Comparison of ENCODE assay signal across 1 cellular context in the genomic region with DNA sequence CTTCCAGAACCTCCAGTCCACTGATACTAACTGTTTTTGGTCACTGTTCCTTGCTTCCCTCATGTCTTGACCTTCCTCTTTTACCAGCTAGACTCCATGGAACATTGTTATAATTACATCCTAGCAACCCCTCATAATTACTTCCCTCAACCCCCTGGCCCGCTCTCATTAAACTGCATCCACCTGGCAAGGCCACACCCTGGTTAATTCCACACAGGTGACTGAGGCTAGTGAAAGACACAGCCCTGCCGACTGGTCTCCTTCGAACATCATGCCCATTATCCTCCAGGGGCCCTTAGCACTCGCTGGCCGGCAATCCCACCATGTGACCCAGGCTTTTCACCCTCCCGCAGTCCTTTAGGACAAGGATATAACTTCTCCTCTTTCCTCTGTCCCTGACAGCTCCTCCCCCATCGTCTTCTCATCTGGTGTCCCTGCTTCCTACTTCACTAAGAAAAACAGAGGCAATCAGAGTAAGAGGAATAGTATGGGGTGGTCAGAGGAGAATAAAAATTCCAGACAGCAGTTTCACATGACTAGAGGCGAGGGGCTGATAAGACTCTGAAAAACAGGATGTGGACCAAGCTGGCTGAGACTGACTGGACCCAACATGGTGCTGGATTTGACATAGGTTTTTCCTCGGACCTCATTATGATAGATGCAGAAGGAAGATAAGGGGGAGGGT.
TF ChIP-seq lines count a peak whose summit lies in the region.

No MANE protein-coding gene starts in this region.

TF ChIP-seq in endothelial cell of umbilical vein, 7 proteins besides CTCF, POLR2A, EP300 and RAD21:
- TF ChIP-seq GATA2 (IDR thresholded peaks at IDR 0.05; ENCODE audit: insufficient read depth, insufficient read length, low read depth, low read length) (no peak), FOS (IDR thresholded peaks at IDR 0.05; ENCODE audit: borderline replicate concordance, insufficient read depth, low read length) (no peak), JUN (IDR thresholded peaks at IDR 0.05; ENCODE audit: borderline replicate concordance, insufficient read depth, insufficient read length, low read depth) (no peak), EZH2 (IDR thresholded peaks at IDR 0.05; ENCODE audit: borderline replicate concordance, low read depth, low read length, severe bottlenecking) (no peak), POLR2AphosphoS5 (IDR thresholded peaks at IDR 0.05; ENCODE audit: insufficient read depth, low read depth, low read length) (no peak), MYC (IDR thresholded peaks at IDR 0.05; ENCODE audit: low read depth, low read length) (no peak)
- TF ChIP-seq, protein P1, sequence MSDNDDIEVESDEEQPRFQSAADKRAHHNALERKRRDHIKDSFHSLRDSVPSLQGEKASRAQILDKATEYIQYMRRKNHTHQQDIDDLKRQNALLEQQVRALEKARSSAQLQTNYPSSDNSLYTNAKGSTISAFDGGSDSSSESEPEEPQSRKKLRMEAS (IDR thresholded peaks at IDR 0.05; ENCODE audit: insufficient read depth, insufficient read length): no peak
